23 cellular contexts compared by ENCODE assay signal in the genomic region with DNA sequence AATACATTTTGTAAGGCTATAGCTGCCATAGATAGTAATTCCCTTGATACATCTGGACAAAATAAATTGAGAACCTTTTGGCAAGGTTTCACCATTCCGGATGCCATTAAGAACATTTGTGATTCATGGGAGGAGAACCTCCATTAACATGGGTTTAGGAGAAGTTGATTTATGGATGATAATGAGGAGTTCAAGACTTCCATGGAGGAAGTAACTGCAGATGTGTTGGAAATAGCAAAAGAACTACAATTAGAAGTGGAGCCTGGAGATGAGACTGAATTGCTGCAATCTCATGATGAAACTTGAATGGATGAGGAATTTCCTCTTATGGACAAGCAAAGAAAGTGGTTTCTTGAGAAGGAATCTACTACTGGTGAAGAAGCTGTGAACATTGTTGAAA.
"Had no signal": no experiment of that assay in that cellular context is flagged by ENCODE, and none has a peak within 500 bp of the region (broad histone marks: within the 10 kb centered on the region; RNA-seq: fewer than 3 reads in every experiment).

No MANE protein-coding gene starts in this region.

- H3K4me1 ChIP-seq: esophagus squamous epithelium, foreskin keratinocyte, right lobe of liver had no signal

- H3K4me3 Mint-ChIP-seq: effector memory CD8-positive, alpha-beta T cell; memory B cell; natural killer cell; stimulated activated naive B cell treated with anti-CD40 and anti-IgM and Interleukin-4, amounts not matched to agents 10 μg/mL and 1 μg/mL and 100 μg/mL, for 72 hours; stimulated activated naive CD8-positive, alpha-beta T cell treated with anti-CD3 and anti-CD28 coated beads, Interleukin-15, Interleukin-2, amounts not matched to agents 100 ng/mL and 50 ng/mL, for 24 hours had no signal

- ATAC-seq: effector memory CD8-positive, alpha-beta T cell; foreskin keratinocyte; gastroesophageal sphincter; heart left ventricle; left lobe of liver; natural killer cell; pancreas; right lobe of liver; stimulated activated naive B cell treated with anti-CD40 and anti-IgM and Interleukin-4, amounts not matched to agents 10 μg/mL and 1 μg/mL and 100 μg/mL, for 72 hours had no signal

- H3K9me3 Mint-ChIP-seq: effector memory CD8-positive, alpha-beta T cell; natural killer cell had no signal

- H2AFZ ChIP-seq: hepatocyte had no signal

- H3K27me3 Mint-ChIP-seq: effector memory CD8-positive, alpha-beta T cell; stimulated activated naive B cell treated with anti-CD40 and anti-IgM and Interleukin-4, amounts not matched to agents 10 μg/mL and 1 μg/mL and 100 μg/mL, for 72 hours; stimulated activated naive CD8-positive, alpha-beta T cell treated with anti-CD3 and anti-CD28 coated beads, Interleukin-15, Interleukin-2, amounts not matched to agents 100 ng/mL and 50 ng/mL, for 24 hours had no signal

- H3K4me3 ChIP-seq: esophagus squamous epithelium, gastroesophageal sphincter, heart left ventricle, hepatocyte, lung, pancreas, right lobe of liver, thoracic aorta, tibial nerve, upper lobe of left lung had no signal

- H3K36me3 ChIP-seq: esophagus squamous epithelium, gastroesophageal sphincter, heart left ventricle, pancreas, right lobe of liver, thoracic aorta, upper lobe of left lung had no signal

- H3K27ac ChIP-seq: esophagus squamous epithelium, foreskin keratinocyte, gastroesophageal sphincter, heart left ventricle, hepatocyte, pancreas, right lobe of liver, thoracic aorta, tibial nerve, upper lobe of left lung had no signal

- H3K4me2 ChIP-seq: hepatocyte had no signal

- H3K27ac Mint-ChIP-seq: effector memory CD8-positive, alpha-beta T cell; memory B cell; natural killer cell; stimulated activated naive B cell treated with anti-CD40 and anti-IgM and Interleukin-4, amounts not matched to agents 10 μg/mL and 1 μg/mL and 100 μg/mL, for 72 hours; stimulated activated naive CD8-positive, alpha-beta T cell treated with anti-CD3 and anti-CD28 coated beads, Interleukin-15, Interleukin-2, amounts not matched to agents 100 ng/mL and 50 ng/mL, for 24 hours had no signal

- H3K27me3 ChIP-seq: esophagus squamous epithelium, foreskin keratinocyte, gastroesophageal sphincter, heart left ventricle, hepatocyte, pancreas, right lobe of liver, tibial nerve, upper lobe of left lung had no signal

- DNase-seq: cortex of kidney; effector memory CD8-positive, alpha-beta T cell; erythroblast; esophagus squamous epithelium; foreskin keratinocyte; heart left ventricle; kidney; natural killer cell; pancreas; right lobe of liver; small intestine; stimulated activated CD4-positive, alpha-beta T cell treated with anti-CD3 and anti-CD28 coated beads, Interleukin-15, amount 100 ng/mL, for 24 hours; stimulated activated CD4-positive, alpha-beta T cell treated with anti-CD3 and anti-CD28 coated beads, Interleukin-2, amount 100 ng/mL, for 48 hours; stimulated activated naive B cell treated with anti-CD40 and anti-IgM and Interleukin-4, amounts not matched to agents 10 μg/mL and 1 μg/mL and 100 μg/mL, for 72 hours; upper lobe of left lung had no signal
